In the genomic region with DNA sequence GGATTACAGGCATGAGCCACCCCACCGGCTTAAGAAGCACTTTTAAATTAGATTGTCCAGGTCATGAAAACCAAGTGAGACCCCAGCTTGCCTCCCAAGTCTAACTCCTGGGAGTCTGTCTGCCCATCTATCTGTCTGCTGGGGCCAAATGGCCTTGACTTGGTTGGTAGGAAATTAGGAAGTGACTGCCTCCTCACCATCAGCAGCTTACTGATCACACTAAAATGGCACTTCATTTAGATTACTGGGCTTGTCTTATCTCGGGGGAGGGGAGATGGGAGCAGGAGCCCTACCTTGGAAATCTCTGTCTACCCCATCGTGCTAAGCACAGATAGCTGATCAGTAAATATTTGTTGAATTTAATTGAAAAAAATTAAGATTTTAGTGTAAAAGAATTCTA, we compare ENCODE assay signal across 1 cellular context.
TF ChIP-seq lines count a peak whose summit lies in the region.

No MANE protein-coding gene starts in this region.

TF ChIP-seq in WTC11, 78 proteins besides CTCF, POLR2A, EP300 and RAD21 (continued from another document):
- TF ChIP-seq E2F5 (CRISPR knock-in tag; IDR thresholded peaks at IDR 0.05) (no peak), NR1H2 (CRISPR knock-in tag; IDR thresholded peaks at IDR 0.05) (no peak), E2F1 (CRISPR knock-in tag; IDR thresholded peaks at IDR 0.05) (no peak), NFE2L1 (CRISPR knock-in tag; IDR thresholded peaks at IDR 0.05) (no peak), STAT6 (CRISPR knock-in tag; conservative IDR thresholded peaks at IDR 0.05; ENCODE audit: low read depth) (no peak), ZNF263 (CRISPR knock-in tag; IDR thresholded peaks at IDR 0.05; ENCODE audit: low read depth) (no peak), ATF1 (CRISPR knock-in tag; IDR thresholded peaks at IDR 0.05) (no peak), TEAD4 (CRISPR knock-in tag; IDR thresholded peaks at IDR 0.05) (no peak), ZNF138 (CRISPR knock-in tag; conservative IDR thresholded peaks at IDR 0.05) (no peak), RORB (CRISPR knock-in tag; IDR thresholded peaks at IDR 0.05) (no peak), NR2C2 (CRISPR knock-in tag; IDR thresholded peaks at IDR 0.05) (no peak), TEAD1 (CRISPR knock-in tag; IDR thresholded peaks at IDR 0.05) (no peak)
- TF ChIP-seq, protein P1, sequence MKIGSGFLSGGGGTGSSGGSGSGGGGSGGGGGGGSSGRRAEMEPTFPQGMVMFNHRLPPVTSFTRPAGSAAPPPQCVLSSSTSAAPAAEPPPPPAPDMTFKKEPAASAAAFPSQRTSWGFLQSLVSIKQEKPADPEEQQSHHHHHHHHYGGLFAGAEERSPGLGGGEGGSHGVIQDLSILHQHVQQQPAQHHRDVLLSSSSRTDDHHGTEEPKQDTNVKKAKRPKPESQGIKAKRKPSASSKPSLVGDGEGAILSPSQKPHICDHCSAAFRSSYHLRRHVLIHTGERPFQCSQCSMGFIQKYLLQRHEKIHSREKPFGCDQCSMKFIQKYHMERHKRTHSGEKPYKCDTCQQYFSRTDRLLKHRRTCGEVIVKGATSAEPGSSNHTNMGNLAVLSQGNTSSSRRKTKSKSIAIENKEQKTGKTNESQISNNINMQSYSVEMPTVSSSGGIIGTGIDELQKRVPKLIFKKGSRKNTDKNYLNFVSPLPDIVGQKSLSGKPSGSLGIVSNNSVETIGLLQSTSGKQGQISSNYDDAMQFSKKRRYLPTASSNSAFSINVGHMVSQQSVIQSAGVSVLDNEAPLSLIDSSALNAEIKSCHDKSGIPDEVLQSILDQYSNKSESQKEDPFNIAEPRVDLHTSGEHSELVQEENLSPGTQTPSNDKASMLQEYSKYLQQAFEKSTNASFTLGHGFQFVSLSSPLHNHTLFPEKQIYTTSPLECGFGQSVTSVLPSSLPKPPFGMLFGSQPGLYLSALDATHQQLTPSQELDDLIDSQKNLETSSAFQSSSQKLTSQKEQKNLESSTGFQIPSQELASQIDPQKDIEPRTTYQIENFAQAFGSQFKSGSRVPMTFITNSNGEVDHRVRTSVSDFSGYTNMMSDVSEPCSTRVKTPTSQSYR (CRISPR knock-in tag; IDR thresholded peaks at IDR 0.05), result no peak
